Comparison of ENCODE assay signal across 8 cellular contexts in genomic region chr12:4307593-4308333, GRCh38. TPM values are rescaled to one million over a fixed set of nuclear protein-coding genes. Genes with fewer than 3 reads are reported as not detected.
A peak's percentile ranks its signal among the peaks of the same experiment; 100 is the strongest.
DNase-seq lines count a peak whose midpoint lies in the region; ATAC-seq and TF ChIP-seq lines count a peak whose summit lies in the region.

No MANE protein-coding gene starts in this region.

- no peaks in the 10 kb centered on the region for H3K36me3 ChIP-seq in left ventricle myocardium inferior

- peaks cover 46% of the 10 kb centered on the region for H3K4me1 ChIP-seq in left ventricle myocardium inferior

- no peaks in the 10 kb centered on the region for H3K9me3 ChIP-seq in left ventricle myocardium inferior (replicated peaks)

- in situ Hi-C loops in GM18951 (cut with MboI; ENCODE audit: low sequenced_read_pairs, unreplicated experiment) = no loop called here

- H3K4me3 ChIP-seq in left ventricle myocardium inferior = peak overlapping the region; percentile 11

- no peaks in the 10 kb centered on the region for H3K27me3 ChIP-seq in left ventricle myocardium inferior (ENCODE audit: low read depth)

- ATAC-seq in HG03571 (IDR thresholded peaks at IDR 0.05; ENCODE audit: unreplicated experiment) = no peak

- intact Hi-C loops in left ventricle myocardium inferior (cut with micrococcal nuclease) = no loop called here
- intact Hi-C loops in posterior cingulate gyrus (cut with DNase I) = loop anchor here (5.0 kb wide), 2 partner anchors 220 to 450 kb away; no protein-coding TSS in a partner anchor

- TF ChIP-seq CTCF in AG09319 (IDR thresholded peaks at IDR 0.05; ENCODE audit: low read depth, low read length) (peak; percentile 71), left ventricle myocardium inferior (IDR thresholded peaks at IDR 0.05; ENCODE audit: borderline replicate concordance) (peak; percentile 81)

- peak; percentile 28 for DNase-seq in AG09319 (ENCODE audit: extremely low read depth, low read depth)
- peak; percentile 70 for DNase-seq in NCI-H2227 (lab: John Stamatoyannopoulos, UW; ENCODE audit: unreplicated experiment)
- DNase-seq in anterior cingulate cortex (lab: John Stamatoyannopoulos, UW) = peak in 44 of 58 donors; percentile 18 to 77 (median 44)
- DNase-seq in left ventricle myocardium inferior = peak; percentile 61
- peak; percentile 43 to 96 (median 72) for DNase-seq in posterior cingulate gyrus
- no peak for DNase-seq in stimulated activated CD4-positive, alpha-beta T cell treated with anti-CD3 and anti-CD28 coated beads, Interleukin-15, amount 100 ng/mL, for 24 hours

- H3K27ac ChIP-seq in left ventricle myocardium inferior (replicated peaks) = peak overlapping the region; percentile 72

- TF ChIP-seq POLR2A in GM18951 (IDR thresholded peaks at IDR 0.05; ENCODE audit: extremely low read depth, insufficient read depth, insufficient read length) = peak; percentile 16

RNA-seq across cellular contexts. Expression of gene TIGAR, which starts 13.2 kb away (rescaled TPM):
- total RNA-seq in left ventricle myocardium inferior = 13.6 TPM

RNA-seq across cellular contexts. Expression of gene CCND2, which starts 34.2 kb away (rescaled TPM):
- total RNA-seq in left ventricle myocardium inferior = 283 TPM
